In the genomic region with DNA sequence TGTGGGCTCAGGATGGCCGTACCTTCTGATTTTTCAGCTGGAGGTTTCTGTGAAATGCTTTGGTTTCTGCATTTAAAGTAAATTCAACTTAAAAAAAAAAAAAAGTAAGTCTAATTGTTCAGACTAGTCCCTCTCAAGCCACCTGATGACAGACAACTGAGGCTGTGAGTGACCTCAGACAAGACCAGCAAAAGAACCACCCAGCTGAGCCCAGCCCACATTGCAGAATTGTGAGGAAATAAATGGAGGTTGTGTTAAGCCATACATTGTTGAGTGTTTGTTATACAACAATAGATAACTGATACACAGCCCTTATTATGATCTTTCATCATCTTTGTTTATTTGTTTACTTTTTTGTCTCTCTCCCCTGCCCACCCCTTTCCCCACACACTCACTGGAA, we compare ENCODE assay signal across 25 cellular contexts.
"Had no signal": no experiment of that assay in that cellular context is flagged by ENCODE, and none has a peak within 500 bp of the region (broad histone marks: within the 10 kb centered on the region; RNA-seq: fewer than 3 reads in every experiment).

No MANE protein-coding gene starts in this region.

- ATAC-seq: activated CD8-positive, alpha-beta T cell treated with anti-CD3 and anti-CD28 coated beads, Interleukin-2, amount 10 ng/mL, durations not matched to agents 7 days and 5 days; activated naive CD8-positive, alpha-beta T cell treated with anti-CD3 and anti-CD28 coated beads, Interleukin-2, amount 50 U/mL, for 24 hours; activated T-cell treated with anti-CD3 and anti-CD28 coated beads, Interleukin-2, amount 50 U/mL, for 4 hours; Panc1 had no signal

- H3K27me3 ChIP-seq: MG63, SJSA1 had no signal

- H3K9me2 ChIP-seq: SK-N-SH had no signal

- H3K36me3 ChIP-seq: MG63, SJSA1 had no signal

- H3K9me3 ChIP-seq: MG63, SK-N-SH had no signal

- H3K4me3 ChIP-seq: MG63, SJSA1 had no signal

- H3K9ac ChIP-seq: SK-N-SH had no signal

- H3K4me2 ChIP-seq: SK-N-SH had no signal

- H3K27ac ChIP-seq: SJSA1 had no signal

- DNase-seq: activated CD4-positive, alpha-beta T cell treated with anti-CD3 and anti-CD28 coated beads, Interleukin-2, amount 10 ng/mL, durations not matched to agents 24 days and 14 days; activated CD4-positive, alpha-beta T cell treated with anti-CD3 and anti-CD28 coated beads, Interleukin-2, amount 50 U/mL, for 48 hours; activated CD8-positive, alpha-beta T cell treated with anti-CD3 and anti-CD28 coated beads, Interleukin-2, amount 10 ng/mL, durations not matched to agents 7 days and 5 days; activated gamma-delta T cell treated with Interleukin-2 at 50 U/mL for 16 hours; activated naive CD4-positive, alpha-beta T cell treated with anti-CD3 and anti-CD28 coated beads, Interleukin-2, amount 10 ng/mL, durations not matched to agents 7 days and 5 days; activated naive CD8-positive, alpha-beta T cell treated with anti-CD3 and anti-CD28 coated beads, Interleukin-2, amount 50 U/mL, for 24 hours; activated T-cell treated with anti-CD3 and anti-CD28 coated beads for 4 hours; activated T-cell treated with anti-CD3 and anti-CD28 coated beads, Interleukin-2, amount 50 U/mL, for 4 hours; anterior cingulate cortex; central memory CD4-positive, alpha-beta T cell; Kasumi-1; KG1; MG63; NCI-H1048; NCI-H1105 treated with DMSO at 0.1 percent for 48 hours; NCI-H1436; NCI-H1694; NCI-H2029; NCI-H345; NCI-H524 treated with DMSO at 0.1 percent for 48 hours; NK-92 treated with Interleukin-12 subunit alpha and Interleukin-12 subunit beta, amount 100 ng/mL, for 24 hours; SHP77 treated with DMSO at 0.1 percent for 48 hours; SK-N-SH had no signal
